Comparison of ENCODE assay signal across 8 cellular contexts in genomic region chr12:117394491-117394890, GRCh38. TPM values are rescaled to one million over a fixed set of nuclear protein-coding genes. Genes with fewer than 3 reads are reported as not detected.
"Had no signal": no experiment of that assay in that cellular context is flagged by ENCODE, and none has a peak within 500 bp of the region (broad histone marks: within the 10 kb centered on the region; RNA-seq: fewer than 3 reads in every experiment).

No MANE protein-coding gene starts in this region.

- DNase-seq: GM23248, GOT3, H7, HCEC 1CT, HFFc6 had no signal

- H3K4me3 ChIP-seq: GM23248, GM23338, HAP-1 had no signal

- H3K4me1 ChIP-seq: HAP-1 had no signal

- H2AFZ ChIP-seq: GM23248, GM23338 had no signal

- H3K9ac ChIP-seq: GM23248 had no signal

- H3K36me3 ChIP-seq: HAP-1 had no signal

- H3K9me3 ChIP-seq: HAP-1 had no signal

- H3K4me2 ChIP-seq: GM23338 had no signal

- H3K4me1 Mint-ChIP-seq: GM23338 had no signal

- H3K4me3 Mint-ChIP-seq: GM23338, HFFc6 had no signal

- H3K27ac Mint-ChIP-seq: GM23338, HFFc6 had no signal

- H3K27ac ChIP-seq: GM23248 had no signal

RNA-seq across cellular contexts. Expression of gene NOS1, which starts 33.1 kb away (rescaled TPM):
- total RNA-seq: GM23248, H4, HFFc6 had no signal
- polyA plus RNA-seq: GM23248 had no signal
